ENCODE assay signal across 8 cellular contexts in genomic region chr16:50741225-50741807, GRCh38. TPM values are rescaled to one million over a fixed set of nuclear protein-coding genes. Genes with fewer than 3 reads are reported as not detected.
DNase-seq lines count a peak whose midpoint lies in the region; TF ChIP-seq lines count a peak whose summit lies in the region.

No MANE protein-coding gene starts in this region.

- H3K9me3 ChIP-seq in fibroblast of lung (ENCODE audit: control insufficient read depth, insufficient read depth, low read depth, low read length) (no peaks in the 10 kb centered on the region), prostate gland (no peaks in the 10 kb centered on the region)

- H3K27me3 Mint-ChIP-seq in activated naive CD4-positive, alpha-beta T cell treated with anti-CD3 and anti-CD28 coated beads, Interleukin-2, amount 10 ng/mL, durations not matched to agents 7 days and 5 days: no peaks in the 10 kb centered on the region

- in situ Hi-C loops in KBM-7 (cut with MboI; ENCODE audit: low pct_unique_long_range_greater_than_20kb, low sequenced_read_pairs): no loop called here

- DNase-seq in activated naive CD4-positive, alpha-beta T cell treated with anti-CD3 and anti-CD28 coated beads, Interleukin-2, amount 10 ng/mL, durations not matched to agents 7 days and 5 days: no peak
- no peak for DNase-seq in activated naive CD4-positive, alpha-beta T cell treated with anti-CD3 and anti-CD28 coated beads, Interleukin-2, amount 50 U/mL, for 16 hours
- DNase-seq in RWPE1 (ENCODE audit: low spot score) (peak; percentile 25), fibroblast of lung (ENCODE audit: low read depth in 2 of 2) (peak in 1 of 2 donors; percentile 12), prostate gland (ENCODE audit: low spot score) (no peak), islet precursor cell (no peak), KBM-7 (no peak), foreskin melanocyte (no peak)

- peaks cover 7% of the 10 kb centered on the region for H3K4me1 ChIP-seq in fibroblast of lung (ENCODE audit: control insufficient read depth, extremely low read depth, insufficient read depth, low read length)
- H3K4me1 ChIP-seq in prostate gland (replicated peaks): no peaks in the 10 kb centered on the region

- H3K27ac ChIP-seq in RWPE1 (peak overlapping the region; percentile 82), fibroblast of lung (ENCODE audit: insufficient read depth, low read length) (peak overlapping the region; percentile 56), prostate gland (peak overlapping the region; percentile 26 to 76)

- H3K36me3 Mint-ChIP-seq in activated naive CD4-positive, alpha-beta T cell treated with anti-CD3 and anti-CD28 coated beads, Interleukin-2, amount 10 ng/mL, durations not matched to agents 7 days and 5 days: peaks cover 46% of the 10 kb centered on the region

- H3K4me1 Mint-ChIP-seq in activated naive CD4-positive, alpha-beta T cell treated with anti-CD3 and anti-CD28 coated beads, Interleukin-2, amount 10 ng/mL, durations not matched to agents 7 days and 5 days: peaks cover 39% of the 10 kb centered on the region

- H3K4me2 ChIP-seq in fibroblast of lung (ENCODE audit: extremely low read depth, insufficient read depth, low read length): peak overlapping the region; percentile 85

- H3K4me3 Mint-ChIP-seq in activated naive CD4-positive, alpha-beta T cell treated with anti-CD3 and anti-CD28 coated beads, Interleukin-2, amount 10 ng/mL, durations not matched to agents 7 days and 5 days: peak overlapping the region; percentile 85

- H3K36me3 ChIP-seq in fibroblast of lung (ENCODE audit: control insufficient read depth, insufficient read depth, low read length) (no peaks in the 10 kb centered on the region), prostate gland (no peaks in the 10 kb centered on the region)

- WGBS in prostate gland: 4% methylated on average over 24 of the region's 24 CpGs

- H3K79me2 ChIP-seq in fibroblast of lung (ENCODE audit: control insufficient read depth, insufficient read depth, low read length): no peaks in the 10 kb centered on the region

- no peaks in the 10 kb centered on the region for H3K9me3 Mint-ChIP-seq in activated naive CD4-positive, alpha-beta T cell treated with anti-CD3 and anti-CD28 coated beads, Interleukin-2, amount 10 ng/mL, durations not matched to agents 7 days and 5 days

- H3K4me3 ChIP-seq in fibroblast of lung (replicated peaks in 1 of 4; ENCODE audit: control extremely low read depth in 1 of 4, insufficient read depth in 1 of 4, low read depth in 3 of 4, low read length in 4 of 4): peak overlapping the region; percentile 48 to 66 (median 58)
- peak overlapping the region; percentile 33 to 86 for H3K4me3 ChIP-seq in prostate gland

- H3K27ac Mint-ChIP-seq in activated naive CD4-positive, alpha-beta T cell treated with anti-CD3 and anti-CD28 coated beads, Interleukin-2, amount 10 ng/mL, durations not matched to agents 7 days and 5 days: peak overlapping the region; percentile 98

- POLR2A ChIA-PET in RWPE1 (lab: Yijun Ruan, JAX; ENCODE audit: low non-redundant PET): interaction anchor here (0.8 kb wide), 1 partner anchor 23 kb away, joined by 4 read pairs; no protein-coding TSS in a partner anchor

- H3K27me3 ChIP-seq in fibroblast of lung (ENCODE audit: control insufficient read depth, insufficient read depth, low read length): peaks cover 5% of the 10 kb centered on the region
- no peaks in the 10 kb centered on the region for H3K27me3 ChIP-seq in prostate gland (replicated peaks; ENCODE audit: insufficient read depth)

- no peak for TF ChIP-seq CTCF in RWPE1 (conservative IDR thresholded peaks at IDR 0.05; ENCODE audit: low read depth)
- no peak for TF ChIP-seq CTCF in fibroblast of lung (conservative IDR thresholded peaks at IDR 0.05 in 1 of 2, IDR thresholded peaks at IDR 0.05 in 1 of 2; ENCODE audit: low read depth in 1 of 2, low read length in 2 of 2)
- TF ChIP-seq CTCF in prostate gland (IDR thresholded peaks at IDR 0.05): peak in 1 of 4 experiments; percentile 18

- CTCF ChIA-PET in activated naive CD4-positive, alpha-beta T cell treated with anti-CD3 and anti-CD28 coated beads, Interleukin-2, amount 10 ng/mL, durations not matched to agents 7 days and 5 days (lab: Charles Lee): interaction anchor here (0.8 to 1.7 kb wide), 7 partner anchors 62 to 77 kb away, joined by 3 to 8 read pairs (median 4); no protein-coding TSS in a partner anchor
- CTCF ChIA-PET in RWPE1 (lab: Yijun Ruan, JAX): interaction anchor here (0.8 kb wide), 2 partner anchors 64 to 716 kb away, joined by 3 read pairs; partner anchors contain the start of gene CNEP1R1

- no peak for TF ChIP-seq POLR2A in prostate gland (IDR thresholded peaks at IDR 0.05)

- peak overlapping the region; percentile 88 for H2AFZ ChIP-seq in fibroblast of lung (ENCODE audit: low read length)

- H4K20me1 ChIP-seq in fibroblast of lung (ENCODE audit: control insufficient read depth, extremely low read depth, insufficient read depth, low read length): no peaks in the 10 kb centered on the region

- H3K9ac ChIP-seq in fibroblast of lung (ENCODE audit: insufficient read depth, low read length): peak overlapping the region; percentile 14

- intact Hi-C loops in prostate gland (cut with DNase I): loop anchor here (5.0 to 10.0 kb wide), 2 partner anchors 44 to 377 kb away; partner anchors contain the start of gene BRD7

RNA-seq across cellular contexts. Expression of gene CYLD, which starts 0.6 kb away (rescaled TPM):
- total RNA-seq in fibroblast of lung (47.3 and 66.7 TPM in 2 replicates), prostate gland (10 to 100 TPM; 28.1 to 30.2 TPM)
- 22.1 and 24.3 TPM in 2 replicates for polyA plus RNA-seq in fibroblast of lung
- 18.2 and 19.8 TPM in 2 replicates for polyA plus RNA-seq in fibroblast of lung (2012)
- polyA minus RNA-seq in fibroblast of lung (ENCODE audit: low replicate concordance): 6.0 and 10.2 TPM in 2 replicates

RNA-seq across cellular contexts. Expression of gene NOD2, which starts 47.9 kb away (rescaled TPM):
- 0.26 and 0.50 TPM in 2 replicates for total RNA-seq in fibroblast of lung
- 0.05 TPM in 1 of 2 replicates, not detected in the other for polyA plus RNA-seq in fibroblast of lung
- not detected in 2 replicates for polyA plus RNA-seq in fibroblast of lung (2012)
- 0.82 TPM in 1 of 2 replicates, not detected in the other for polyA minus RNA-seq in fibroblast of lung (ENCODE audit: low replicate concordance)
- total RNA-seq in prostate gland: 1 to 10 TPM; 2.8 to 5.6 TPM
